In the genomic region with DNA sequence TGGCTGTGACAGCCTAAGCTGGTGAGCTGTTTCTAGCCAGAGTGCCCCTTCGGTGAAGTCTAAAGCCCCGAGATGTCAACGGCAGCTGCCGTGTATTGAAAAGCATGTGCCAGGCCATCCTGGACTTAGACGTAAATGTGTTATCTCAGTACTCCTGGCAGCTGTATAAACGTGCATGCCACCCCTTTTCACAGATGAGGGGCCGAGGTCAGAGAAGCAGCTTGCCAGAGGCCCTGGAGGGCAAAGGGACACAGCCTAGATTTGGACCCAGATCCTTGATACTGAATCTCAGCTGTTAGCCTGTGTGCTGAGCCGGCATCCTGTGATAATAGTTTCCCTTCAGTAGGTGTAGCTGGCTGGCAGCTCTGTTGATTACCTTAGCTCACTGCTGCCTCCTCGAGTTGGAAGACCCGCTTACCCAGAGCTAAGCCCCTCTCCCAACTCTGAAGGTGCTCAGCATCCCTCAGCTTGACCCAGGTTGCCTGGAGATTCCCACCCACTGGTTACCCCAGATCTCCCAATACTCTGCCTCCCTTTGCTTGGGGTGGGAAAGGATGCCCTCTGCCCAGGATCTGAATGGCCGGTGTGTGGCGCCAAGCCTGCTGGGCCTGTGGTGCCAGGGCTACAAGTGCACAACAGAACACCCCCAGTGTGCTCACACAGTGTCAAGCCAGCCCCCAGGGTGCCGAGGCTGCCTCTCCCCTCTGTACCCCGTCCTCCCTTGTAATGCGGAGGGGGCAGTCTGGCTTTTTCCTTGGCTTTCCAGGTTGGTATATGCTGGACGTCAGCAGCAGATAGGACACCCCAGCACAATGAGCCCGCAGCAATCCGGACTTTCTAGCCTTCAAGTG, we compare ENCODE assay signal across 8 cellular contexts. TPM values are rescaled to one million over a fixed set of nuclear protein-coding genes. Genes with fewer than 3 reads are reported as not detected.
DNase-seq lines count a peak whose midpoint lies in the region; ATAC-seq and TF ChIP-seq lines count a peak whose summit lies in the region.

No MANE protein-coding gene starts in this region.

- TF ChIP-seq CTCF in psoas muscle (IDR thresholded peaks at IDR 0.05) = no peak

- peak overlapping the region; percentile 97 for H3K27ac ChIP-seq in psoas muscle

- H3K9me3 Mint-ChIP-seq in activated T-helper 1 cell treated with anti-CD3 and anti-CD28 coated beads, Interleukin-12 subunit alpha, Interleukin-12 subunit beta, Interleukin-2, Interleukin-4 antibody, amounts not matched to agents 30 ng/mL and 10 ng/mL and 1 ng/mL, durations not matched to agents 14 hours and 24 hours and 36 hours = no peaks in the 10 kb centered on the region

- intact Hi-C loops in activated T-helper 1 cell treated with anti-CD3 and anti-CD28 coated beads, Interleukin-12 subunit alpha, Interleukin-12 subunit beta, Interleukin-2, Interleukin-4 antibody, amounts not matched to agents 30 ng/mL and 10 ng/mL and 1 ng/mL, durations not matched to agents 14 hours and 24 hours and 36 hours (cut with micrococcal nuclease) = loop anchor here (1.0 to 10.0 kb wide), 7 partner anchors 8 to 719 kb away; partner anchors contain the start of gene CDPF1
- intact Hi-C loops in psoas muscle (cut with DNase I) = loop anchor here in 1 of 2 donors (5.0 kb wide), 1 partner anchor 36 kb away; no protein-coding TSS in a partner anchor

- peak overlapping the region; percentile 80 for H3K4me3 ChIP-seq in psoas muscle

- H3K4me1 Mint-ChIP-seq in activated T-helper 1 cell treated with anti-CD3 and anti-CD28 coated beads, Interleukin-12 subunit alpha, Interleukin-12 subunit beta, Interleukin-2, Interleukin-4 antibody, amounts not matched to agents 30 ng/mL and 10 ng/mL and 1 ng/mL, durations not matched to agents 14 hours and 24 hours and 36 hours (ENCODE audit: low read depth) = peaks cover 19% of the 10 kb centered on the region

- no peaks in the 10 kb centered on the region for H3K36me3 ChIP-seq in psoas muscle (ENCODE audit: insufficient read depth in 1 of 2, low read depth in 1 of 2)

- peak overlapping the region; percentile 84 for H3K4me3 Mint-ChIP-seq in activated T-helper 1 cell treated with anti-CD3 and anti-CD28 coated beads, Interleukin-12 subunit alpha, Interleukin-12 subunit beta, Interleukin-2, Interleukin-4 antibody, amounts not matched to agents 30 ng/mL and 10 ng/mL and 1 ng/mL, durations not matched to agents 14 hours and 24 hours and 36 hours

- ATAC-seq in psoas muscle (no peak), HG02970 (IDR thresholded peaks at IDR 0.05; ENCODE audit: low FRiP score, unreplicated experiment) (no peak)

- no peaks in the 10 kb centered on the region for H3K9me3 ChIP-seq in psoas muscle

- DNase-seq in activated gamma-delta T cell treated with Interleukin-2 at 50 U/mL for 16 hours (peak; percentile 52), activated gamma-delta T cell (lab: John Stamatoyannopoulos, UW) (no peak), NCI-H748 treated with DMSO at 0.1 percent for 48 hours (lab: John Stamatoyannopoulos, UW) (peak; percentile 27), glomerular visceral epithelial cell (ENCODE audit: extremely low spot score) (peak; percentile 55), psoas muscle (no peak), cortex of kidney (lab: John Stamatoyannopoulos, UW) (no peak)
- peak; percentile 36 for DNase-seq in activated T-helper 1 cell treated with anti-CD3 and anti-CD28 coated beads, Interleukin-12 subunit alpha, Interleukin-12 subunit beta, Interleukin-2, Interleukin-4 antibody, amounts not matched to agents 30 ng/mL and 10 ng/mL and 1 ng/mL, durations not matched to agents 14 hours and 24 hours and 36 hours (ENCODE audit: low spot score)

- H3K27ac Mint-ChIP-seq in activated T-helper 1 cell treated with anti-CD3 and anti-CD28 coated beads, Interleukin-12 subunit alpha, Interleukin-12 subunit beta, Interleukin-2, Interleukin-4 antibody, amounts not matched to agents 30 ng/mL and 10 ng/mL and 1 ng/mL, durations not matched to agents 14 hours and 24 hours and 36 hours = peak overlapping the region; percentile 70

- no peaks in the 10 kb centered on the region for H3K27me3 Mint-ChIP-seq in activated T-helper 1 cell treated with anti-CD3 and anti-CD28 coated beads, Interleukin-12 subunit alpha, Interleukin-12 subunit beta, Interleukin-2, Interleukin-4 antibody, amounts not matched to agents 30 ng/mL and 10 ng/mL and 1 ng/mL, durations not matched to agents 14 hours and 24 hours and 36 hours (ENCODE audit: insufficient read depth)

- H3K27me3 ChIP-seq in psoas muscle (ENCODE audit: insufficient read depth in 3 of 3, low read length in 2 of 3) = no peaks in the 10 kb centered on the region

- H3K4me1 ChIP-seq in psoas muscle = peaks cover 60% of the 10 kb centered on the region

- WGBS in psoas muscle, 3 donors = 31 to 36% (median 31%) methylated on average over 18 of the region's 18 CpGs

- H3K36me3 Mint-ChIP-seq in activated T-helper 1 cell treated with anti-CD3 and anti-CD28 coated beads, Interleukin-12 subunit alpha, Interleukin-12 subunit beta, Interleukin-2, Interleukin-4 antibody, amounts not matched to agents 30 ng/mL and 10 ng/mL and 1 ng/mL, durations not matched to agents 14 hours and 24 hours and 36 hours (ENCODE audit: low read depth) = no peaks in the 10 kb centered on the region

RNA-seq across cellular contexts. Expression of gene WNT7B, which starts 59.8 kb away (rescaled TPM):
- not detected in 2 replicates for total RNA-seq in activated T-helper 1 cell treated with anti-CD3 and anti-CD28 coated beads, Interleukin-12 subunit alpha, Interleukin-12 subunit beta, Interleukin-2, Interleukin-4 antibody, amounts not matched to agents 30 ng/mL and 10 ng/mL and 1 ng/mL, durations not matched to agents 14 hours and 24 hours and 36 hours
- total RNA-seq in psoas muscle = not detected
- polyA plus RNA-seq in psoas muscle = under 1 TPM in 1 of 3 donors, not detected in 2; 0.05 TPM

Comparison
In these comparisons a context has a peak if more than half of its experiments do, and no peak if none do; other contexts are left out.
1. DNase-seq: peak in activated gamma-delta T cell treated with Interleukin-2 at 50 U/mL for 16 hours (single experiment), NCI-H748 treated with DMSO at 0.1 percent for 48 hours (single experiment), activated T-helper 1 cell treated with anti-CD3 and anti-CD28 coated beads, Interleukin-12 subunit alpha, Interleukin-12 subunit beta, Interleukin-2, Interleukin-4 antibody, amounts not matched to agents 30 ng/mL and 10 ng/mL and 1 ng/mL, durations not matched to agents 14 hours and 24 hours and 36 hours (single experiment) and glomerular visceral epithelial cell (single experiment); none in activated gamma-delta T cell (single experiment), psoas muscle (0 of 2) and cortex of kidney (single experiment).